Comparison of ENCODE assay signal across 24 cellular contexts in genomic region chr17:1076982-1077302, GRCh38.
A peak's percentile ranks its signal among the peaks of the same experiment; 100 is the strongest.
DNase-seq lines count a peak whose midpoint lies in the region; ATAC-seq, FAIRE-seq and TF ChIP-seq lines count a peak whose summit lies in the region.
"Had no signal": no experiment of that assay in that cellular context is flagged by ENCODE, and none has a peak within 500 bp of the region (broad histone marks: within the 10 kb centered on the region; RNA-seq: fewer than 3 reads in every experiment).

No MANE protein-coding gene starts in this region.

- WGBS in A549 (ENCODE audit: missing lambda C conversion rate) = 85% methylated on average over 6 of the region's 6 CpGs

- no peak for TF ChIP-seq POLR2A in A549 (IDR thresholded peaks at IDR 0.05; ENCODE audit: low read length)

- CTCF ChIA-PET in A549 (lab: Yijun Ruan, JAX) = interaction anchor here (1.0 to 4.4 kb wide), 4 partner anchors 13 to 46 kb away, joined by 4 to 23 read pairs (median 5); no protein-coding TSS in a partner anchor

- peaks cover 5 to 91% (median 28%) of the 10 kb centered on the region in 11 experiments; a peak in 19 of 22 replicates for H4K20me1 ChIP-seq in BLaER1 treated with 17β-estradiol and CSF1 and Interleukin-3, amounts not matched to agents 10 nM and 100 nM

- H3K36me3 Mint-ChIP-seq in T-helper 17 cell (ENCODE audit: low read depth) (peaks cover 2% of the 10 kb centered on the region), CD14-positive monocyte (peaks cover 56 to 89% of the 10 kb centered on the region in 2 donors)
- H3K36me3 Mint-ChIP-seq: IgD-negative memory B cell had no signal

- H3K4me3 Mint-ChIP-seq in T-helper 17 cell = no peak overlapping the region
- H3K4me3 Mint-ChIP-seq in CD14-positive monocyte = no peak overlapping the region
- H3K4me3 Mint-ChIP-seq: IgD-negative memory B cell; T-helper 1 cell treated with Interleukin-12 subunit alpha and Interleukin-12 subunit beta and Interleukin-4 antibody, amounts not matched to agents 30 μg/mL and 1 μg/mL, for 36 hours had no signal

- H3K4me3 ChIP-seq in A549 = no peak overlapping the region
- no peak overlapping the region for H3K4me3 ChIP-seq in BLaER1 treated with 17β-estradiol and CSF1 and Interleukin-3, amounts not matched to agents 10 nM and 100 nM
- H3K4me3 ChIP-seq in mucosa of descending colon = no peak overlapping the region
- H3K4me3 ChIP-seq: GM23338, HAP-1 had no signal

- FAIRE-seq in A549 (lab: Jason Lieb, UNC) = no peak
- FAIRE-seq: GM12892 had no signal

- POLR2A ChIA-PET in A549 (lab: Yijun Ruan, JAX) = no interaction called here

- H3K9me3 ChIP-seq in A549 (no peaks in the 10 kb centered on the region), T-helper 17 cell (ENCODE audit: control insufficient read depth, low read length, poor library complexity, severe bottlenecking) (no peaks in the 10 kb centered on the region), mucosa of descending colon (no peaks in the 10 kb centered on the region)
- no peaks in the 10 kb centered on the region for H3K9me3 ChIP-seq in BLaER1 treated with 17β-estradiol and CSF1 and Interleukin-3, amounts not matched to agents 10 nM and 100 nM (replicated peaks in 1 of 11)
- H3K9me3 ChIP-seq: HAP-1, SK-N-SH had no signal

- H3K4me1 ChIP-seq in A549 = peaks cover 22% of the 10 kb centered on the region
- H3K4me1 ChIP-seq in BLaER1 treated with 17β-estradiol and CSF1 and Interleukin-3, amounts not matched to agents 10 nM and 100 nM = peaks cover 7 to 33% (median 20%) of the 10 kb centered on the region in 10 experiments
- H3K4me1 ChIP-seq in mucosa of descending colon (ENCODE audit: low read depth) = peaks cover 27% of the 10 kb centered on the region
- H3K4me1 ChIP-seq: HAP-1 had no signal

- H3K27me3 ChIP-seq in BLaER1 treated with 17β-estradiol and CSF1 and Interleukin-3, amounts not matched to agents 10 nM and 100 nM = no peaks in the 10 kb centered on the region

- TF ChIP-seq EP300 in A549 (IDR thresholded peaks at IDR 0.05) = no peak

- TF ChIP-seq CTCF in A549 (IDR thresholded peaks at IDR 0.05) = no peak
- TF ChIP-seq CTCF in mucosa of descending colon (IDR thresholded peaks at IDR 0.05) = no peak
- TF ChIP-seq CTCF in CD14-positive monocyte (IDR thresholded peaks at IDR 0.05) = no peak

- H3K4me2 ChIP-seq in A549 = no peak overlapping the region
- peak overlapping the region in 7 of 11 experiments; percentile 26 to 60 (median 50); a peak in 14 of 22 replicates for H3K4me2 ChIP-seq in BLaER1 treated with 17β-estradiol and CSF1 and Interleukin-3, amounts not matched to agents 10 nM and 100 nM
- H3K4me2 ChIP-seq: SK-N-SH had no signal

- no peak for ATAC-seq in A549
- no peak for ATAC-seq in T-helper 17 cell
- no peak for ATAC-seq in mucosa of descending colon
- no peak for ATAC-seq in HG03135 (IDR thresholded peaks at IDR 0.05; ENCODE audit: unreplicated experiment)

- H3K4me1 Mint-ChIP-seq in T-helper 17 cell (peaks cover 7% of the 10 kb centered on the region), CD14-positive monocyte (peaks cover 14% of the 10 kb centered on the region)

- peaks cover 0 to 3% (median 0%) of the 10 kb centered on the region in 7 donors for H3K9me3 Mint-ChIP-seq in CD14-positive monocyte
- H3K9me3 Mint-ChIP-seq: GM23338; IgD-negative memory B cell; T-helper 1 cell treated with Interleukin-12 subunit alpha and Interleukin-12 subunit beta and Interleukin-4 antibody, amounts not matched to agents 30 μg/mL and 1 μg/mL, for 36 hours had no signal

- intact Hi-C loops in mucosa of descending colon (cut with DNase I, micrococcal nuclease) (no loop called here), CD14-positive monocyte (cut with micrococcal nuclease) (no loop called here)

- DNase-seq in A549 (ENCODE audit: low read depth in 1 of 2, low spot score in 1 of 2) (no peak), T-helper 17 cell (no peak), mucosa of descending colon (peak in 2 of 3 donors; percentile 3 to 5), CD14-positive monocyte (ENCODE audit: low spot score) (no peak), KG1 (lab: John Stamatoyannopoulos, UW) (no peak), NOMO-1 treated with DMSO at 0.1 percent for 48 hours (lab: John Stamatoyannopoulos, UW; ENCODE audit: unreplicated experiment) (no peak)
- DNase-seq: Calu3; DND-41; Karpas-422; NCI-H1092 treated with DMSO at 0.1 percent for 48 hours; NCI-H1436; NCI-H446; NCI-H524 treated with DMSO at 0.1 percent for 48 hours; NCI-H774; NK-92 treated with Interleukin-12 subunit alpha and Interleukin-12 subunit beta, amount 100 ng/mL, for 24 hours; SK-N-SH; SW 1271 had no signal

- TF ChIP-seq RAD21 in A549 (conservative IDR thresholded peaks at IDR 0.05 in 1 of 2, IDR thresholded peaks at IDR 0.05 in 1 of 2) = no peak

- H3K36me3 ChIP-seq in BLaER1 treated with 17β-estradiol and CSF1 and Interleukin-3, amounts not matched to agents 10 nM and 100 nM = peaks cover 0 to 96% (median 23%) of the 10 kb centered on the region in 11 experiments; a peak in 18 of 22 replicates
- no peaks in the 10 kb centered on the region for H3K36me3 ChIP-seq in mucosa of descending colon (ENCODE audit: low read depth)
- H3K36me3 ChIP-seq: HAP-1 had no signal

- H3K27me3 Mint-ChIP-seq in T-helper 17 cell = no peaks in the 10 kb centered on the region
- no peaks in the 10 kb centered on the region for H3K27me3 Mint-ChIP-seq in CD14-positive monocyte (ENCODE audit: low read depth in 3 of 3)
- H3K27me3 Mint-ChIP-seq: IgD-negative memory B cell had no signal

- H3K27ac ChIP-seq in A549 = no peak overlapping the region
- no peak overlapping the region for H3K27ac ChIP-seq in BLaER1 treated with 17β-estradiol and CSF1 and Interleukin-3, amounts not matched to agents 10 nM and 100 nM

- H3K9ac ChIP-seq in BLaER1 treated with 17β-estradiol and CSF1 and Interleukin-3, amounts not matched to agents 10 nM and 100 nM = no peak overlapping the region
- H3K9ac ChIP-seq: SK-N-SH had no signal

- peak overlapping the region; percentile 24 for H3K27ac Mint-ChIP-seq in T-helper 17 cell
- H3K27ac Mint-ChIP-seq in CD14-positive monocyte = peak overlapping the region in 2 of 7 donors; percentile 13 to 57
- H3K27ac Mint-ChIP-seq: IgD-negative memory B cell; T-helper 1 cell treated with Interleukin-12 subunit alpha and Interleukin-12 subunit beta and Interleukin-4 antibody, amounts not matched to agents 30 μg/mL and 1 μg/mL, for 36 hours had no signal

TF ChIP-seq in A549, 52 proteins besides CTCF, POLR2A, EP300 and RAD21:
- TF ChIP-seq KDM1A (IDR thresholded peaks at IDR 0.05; ENCODE audit: low read depth) (0 out of 2 replicates have a peak, but pooled peaks have one; percentile 29), RNF2 (IDR thresholded peaks at IDR 0.05; ENCODE audit: borderline replicate concordance, low read depth) (no peak)

Comparison
In these comparisons a context has a peak if more than half of its experiments do, and no peak if none do; other contexts are left out.
1. DNase-seq: peak in mucosa of descending colon (2 of 3); none in A549 (0 of 2), T-helper 17 cell (0 of 3), CD14-positive monocyte (single experiment), KG1 (single experiment) and NOMO-1 treated with DMSO at 0.1 percent for 48 hours (single experiment).